12 cellular contexts compared by ENCODE assay signal in genomic region chr12:120662879-120663278, GRCh38. TPM values are rescaled to one million over a fixed set of nuclear protein-coding genes. Genes with fewer than 3 reads are reported as not detected.
DNase-seq lines count a peak whose midpoint lies in the region; ATAC-seq, FAIRE-seq and TF ChIP-seq lines count a peak whose summit lies in the region.
"Had no signal": no experiment of that assay in that cellular context is flagged by ENCODE, and none has a peak within 500 bp of the region (broad histone marks: within the 10 kb centered on the region; RNA-seq: fewer than 3 reads in every experiment).

No MANE protein-coding gene starts in this region.

- FAIRE-seq in kidney (lab: Jason Lieb, UNC): no peak

- no peak overlapping the region for H3K27ac ChIP-seq in kidney (ENCODE audit: low read depth in 2 of 2, low read length in 2 of 2)

- H3K9ac ChIP-seq in kidney (ENCODE audit: low read length in 2 of 2): no peak overlapping the region

- no peaks in the 10 kb centered on the region for H3K36me3 ChIP-seq in kidney (ENCODE audit: control insufficient read depth in 1 of 2, insufficient read depth in 2 of 2, low read length in 2 of 2)
- H3K36me3 ChIP-seq: HAP-1 had no signal

- no peak for TF ChIP-seq CTCF in kidney (IDR thresholded peaks at IDR 0.05; ENCODE audit: borderline replicate concordance, extremely low read depth, insufficient read depth)

- DNase-seq in KBM-7 (peak; percentile 58), kidney (peak; percentile 16), D341Med (ENCODE audit: low spot score) (no peak), NCI-H1417 treated with DMSO at 0.1 percent for 48 hours (lab: John Stamatoyannopoulos, UW) (no peak), DMS153 treated with DMSO at 0.1 percent for 48 hours (lab: John Stamatoyannopoulos, UW; ENCODE audit: unreplicated experiment) (no peak), SW480 (ENCODE audit: low spot score) (no peak)
- DNase-seq: activated CD8-positive, alpha-beta memory T cell treated with anti-CD3 and anti-CD28 coated beads for 24 hours; NCI-H1436 had no signal

- in situ Hi-C loops in KBM-7 (cut with MboI; ENCODE audit: low pct_unique_long_range_greater_than_20kb, low sequenced_read_pairs): no loop called here

- H3K9me3 ChIP-seq in kidney (ENCODE audit: control insufficient read depth in 1 of 2, low read length in 2 of 2): no peaks in the 10 kb centered on the region
- H3K9me3 ChIP-seq: HAP-1 had no signal

- intact Hi-C loops in kidney (cut with DNase I): no loop called here

- no peak overlapping the region for H3K4me3 ChIP-seq in kidney (ENCODE audit: low read length in 2 of 2)
- H3K4me3 ChIP-seq: HAP-1 had no signal

- H3K4me1 ChIP-seq in kidney (ENCODE audit: control insufficient read depth in 1 of 2, insufficient read depth in 1 of 2, low read depth in 1 of 2, low read length in 2 of 2): no peaks in the 10 kb centered on the region
- H3K4me1 ChIP-seq: HAP-1 had no signal

- ATAC-seq in GM18867 (IDR thresholded peaks at IDR 0.05; ENCODE audit: unreplicated experiment): peak; percentile 69
- ATAC-seq in GM21717 (IDR thresholded peaks at IDR 0.05; ENCODE audit: unreplicated experiment): peak; percentile 78

RNA-seq across cellular contexts. Expression of gene CABP1, which starts 22.5 kb away (rescaled TPM):
- 2.0 TPM for total RNA-seq in kidney
- 24.1 TPM for polyA plus RNA-seq in kidney (ENCODE audit: insufficient read depth, low read depth, low replicate concordance)
- total RNA-seq: chondrocyte had no signal

RNA-seq across cellular contexts. Expression of gene MLEC, which starts 24.1 kb away (rescaled TPM):
- total RNA-seq in kidney: 146 TPM
- polyA plus RNA-seq in kidney (ENCODE audit: insufficient read depth, low read depth, low replicate concordance): 60.3 TPM

RNA-seq across cellular contexts. Expression of gene UNC119B, which starts 47.4 kb away (rescaled TPM):
- 44.5 TPM for total RNA-seq in kidney
- polyA plus RNA-seq in kidney (ENCODE audit: insufficient read depth, low read depth, low replicate concordance): 29.4 TPM

Comparison
In these comparisons a context has a peak if more than half of its experiments do, and no peak if none do; other contexts are left out.
1. DNase-seq: peak in KBM-7 (single experiment) and kidney (single experiment); none in D341Med (single experiment), NCI-H1417 treated with DMSO at 0.1 percent for 48 hours (single experiment), DMS153 treated with DMSO at 0.1 percent for 48 hours (single experiment) and SW480 (single experiment).